Comparison of ENCODE assay signal across 8 cellular contexts in genomic region chr16:69563605-69564580, GRCh38. TPM values are rescaled to one million over a fixed set of nuclear protein-coding genes. Genes with fewer than 3 reads are reported as not detected.
A peak's percentile ranks its signal among the peaks of the same experiment; 100 is the strongest.
DNase-seq lines count a peak whose midpoint lies in the region; FAIRE-seq and TF ChIP-seq lines count a peak whose summit lies in the region.

No MANE protein-coding gene starts in this region.

- no peak for FAIRE-seq in frontal cortex (lab: Jason Lieb, UNC)

- DNase-seq in GM10248 (ENCODE audit: extremely low spot score) (peak; percentile 63), HFF-Myc (ENCODE audit: extremely low read depth, low read depth) (no peak), NCI-H526 treated with DMSO at 0.1 percent for 48 hours (lab: John Stamatoyannopoulos, UW) (peak; percentile 3), fibroblast of peridontal ligament (ENCODE audit: extremely low read depth) (peak; percentile 49), frontal cortex (ENCODE audit: low spot score in 2 of 2) (no peak), NCI-H524 treated with DMSO at 0.1 percent for 48 hours (lab: John Stamatoyannopoulos, UW) (no peak)
- peak; percentile 19 to 52 (median 45) for DNase-seq in activated CD8-positive, alpha-beta memory T cell treated with anti-CD3 and anti-CD28 coated beads for 48 hours (ENCODE audit: low read depth in 2 of 3, low spot score in 2 of 3)
- DNase-seq in stimulated activated CD4-positive, alpha-beta T cell treated with anti-CD3 and anti-CD28 coated beads, Interleukin-12 subunit alpha, Interleukin-12 subunit beta, amount 100 ng/mL, for 24 hours (ENCODE audit: low read depth in 2 of 2): peak; percentile 34 to 53

- POLR2A ChIA-PET in GM10248 (lab: Yijun Ruan, JAX): no interaction called here

- no peak for TF ChIP-seq CTCF in GM10248 (IDR thresholded peaks at IDR 0.05; ENCODE audit: control extremely low read depth, extremely low read depth, low read depth, missing control alignments)
- TF ChIP-seq CTCF in HFF-Myc (IDR thresholded peaks at IDR 0.05; ENCODE audit: low read depth, low read length, missing control alignments): no peak

- CTCF ChIA-PET in GM10248 (lab: Yijun Ruan, JAX): interaction anchor here (0.8 to 1.6 kb wide), 7 partner anchors 10 to 191 kb away, joined by 3 to 7 read pairs (median 3); partner anchors contain the start of gene NOB1

- H3K4me3 ChIP-seq in HFF-Myc (replicated peaks; ENCODE audit: low read depth, low read length): peak overlapping the region; percentile 94

RNA-seq across cellular contexts. Expression of gene NFAT5, which starts 1.9 kb away (rescaled TPM):
- total RNA-seq in frontal cortex: 14.7 TPM

Comparison
In these comparisons a context has a peak if more than half of its experiments do, and no peak if none do; other contexts are left out.
1. DNase-seq: peak in GM10248 (single experiment), NCI-H526 treated with DMSO at 0.1 percent for 48 hours (single experiment), activated CD8-positive, alpha-beta memory T cell treated with anti-CD3 and anti-CD28 coated beads for 48 hours (3 of 3), fibroblast of peridontal ligament (single experiment) and stimulated activated CD4-positive, alpha-beta T cell treated with anti-CD3 and anti-CD28 coated beads, Interleukin-12 subunit alpha, Interleukin-12 subunit beta, amount 100 ng/mL, for 24 hours (2 of 2); none in HFF-Myc (single experiment), frontal cortex (0 of 2) and NCI-H524 treated with DMSO at 0.1 percent for 48 hours (single experiment).